1 cellular context compared by ENCODE assay signal in genomic region chr1:180198186-180198585, GRCh38.
TF ChIP-seq lines count a peak whose summit lies in the region.

No MANE protein-coding gene starts in this region.

TF ChIP-seq in GM23338, 12 proteins besides CTCF, POLR2A, EP300 and RAD21:
- no peak for TF ChIP-seq ZNF462 (CRISPR knock-in tag; IDR thresholded peaks at IDR 0.05)
- no peak for TF ChIP-seq EZH2phosphoT487 (IDR thresholded peaks at IDR 0.05; ENCODE audit: unreplicated experiment)
- TF ChIP-seq JUNB (IDR thresholded peaks at IDR 0.05; ENCODE audit: unreplicated experiment) = no peak
- no peak for TF ChIP-seq EZH2 (IDR thresholded peaks at IDR 0.05; ENCODE audit: low read depth, unreplicated experiment)
